In the genomic region with DNA sequence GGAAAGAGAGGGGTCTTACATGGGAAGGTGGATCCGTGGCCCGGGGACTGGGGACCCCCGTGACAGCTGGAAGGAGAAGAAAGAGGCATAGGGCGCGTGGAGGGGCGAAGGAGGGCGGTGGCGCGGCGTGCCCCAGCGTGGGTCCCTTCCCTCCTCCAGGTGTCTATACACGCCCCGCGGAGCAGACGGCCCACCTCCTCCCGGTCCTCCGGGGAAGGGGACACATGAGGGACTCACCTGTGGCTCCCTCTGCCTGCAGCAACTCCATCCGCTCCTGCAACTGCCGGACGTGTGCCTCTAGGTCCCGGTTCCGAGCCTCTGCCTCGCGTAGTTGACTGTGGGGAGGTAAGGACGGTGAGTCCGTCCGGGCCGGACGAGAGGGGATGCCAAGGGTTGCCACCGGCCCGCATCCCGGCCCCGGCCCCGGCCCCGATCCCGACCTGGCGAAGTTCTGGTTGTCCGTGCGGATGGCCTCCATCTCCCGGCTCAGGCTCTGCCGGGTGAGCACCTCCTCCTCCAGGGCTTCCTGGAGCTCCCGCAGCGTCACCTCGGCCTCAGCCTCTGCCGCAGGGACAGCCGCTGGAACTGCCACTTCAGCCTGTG, we compare ENCODE assay signal across 9 cellular contexts. TPM values are rescaled to one million over a fixed set of nuclear protein-coding genes. Genes with fewer than 3 reads are reported as not detected.
A peak's percentile ranks its signal among the peaks of the same experiment; 100 is the strongest.
DNase-seq lines count a peak whose midpoint lies in the region; ATAC-seq lines count a peak whose summit lies in the region.
"Had no signal": no experiment of that assay in that cellular context is flagged by ENCODE, and none has a peak within 500 bp of the region (broad histone marks: within the 10 kb centered on the region; RNA-seq: fewer than 3 reads in every experiment).

No MANE protein-coding gene starts in this region.

- H3K27me3 ChIP-seq in HUES48 (ENCODE audit: control insufficient read depth, insufficient read depth, low read length) (no peaks in the 10 kb centered on the region), stomach smooth muscle (ENCODE audit: control insufficient read depth in 1 of 2, insufficient read depth in 2 of 2, low read length in 2 of 2) (no peaks in the 10 kb centered on the region)

- H3K9ac ChIP-seq in HUES48 (ENCODE audit: low read depth, low read length) = 0 out of 2 replicates have a peak overlapping the region, but pooled peaks have one; percentile 26
- H3K9ac ChIP-seq in stomach smooth muscle (ENCODE audit: low read length in 2 of 2) = peak overlapping the region in 1 of 2 donors; percentile 48

- DNase-seq in left colon = peak; percentile 37 to 47
- DNase-seq in dedifferentiated amniotic fluid mesenchymal stem cell (ENCODE audit: extremely low spot score) = no peak
- DNase-seq in germinal center (ENCODE audit: low spot score) = no peak
- no peak for DNase-seq in NOMO-1 treated with DMSO at 0.1 percent for 48 hours (lab: John Stamatoyannopoulos, UW; ENCODE audit: unreplicated experiment)

- ATAC-seq in left colon = no peak

- H3K4me3 ChIP-seq in HUES48 (ENCODE audit: low read depth, low read length) (peak overlapping the region; percentile 72), stomach smooth muscle (ENCODE audit: low read length in 2 of 2) (peak overlapping the region; percentile 25 to 75)

- no peaks in the 10 kb centered on the region for H3K9me3 ChIP-seq in HUES48 (ENCODE audit: control insufficient read depth, insufficient read depth, low read length)
- no peaks in the 10 kb centered on the region for H3K9me3 ChIP-seq in stomach smooth muscle (ENCODE audit: control insufficient read depth in 2 of 2, low read length in 2 of 2)

- H3K36me3 ChIP-seq in HUES48 (ENCODE audit: control insufficient read depth, insufficient read depth, low read length) = no peaks in the 10 kb centered on the region
- H3K36me3 ChIP-seq in stomach smooth muscle (ENCODE audit: control insufficient read depth in 2 of 2, insufficient read depth in 2 of 2, low read length in 2 of 2) = peaks cover 11 to 23% of the 10 kb centered on the region in 2 donors

- intact Hi-C loops in left colon (cut with DNase I, micrococcal nuclease) = no loop called here

- H3K27ac ChIP-seq in HUES48 (ENCODE audit: low read depth, low read length) = peak overlapping the region; percentile 35
- H3K27ac ChIP-seq in angular gyrus (ENCODE audit: low read depth, low read length) = peak overlapping the region; percentile 92
- H3K27ac ChIP-seq in stomach smooth muscle (ENCODE audit: low read length) = peak overlapping the region; percentile 89

- peaks cover 16% of the 10 kb centered on the region; the same call in 1 of the 2 replicates for H3K4me1 ChIP-seq in HUES48 (ENCODE audit: control insufficient read depth, insufficient read depth, low read length)
- peaks cover 48% of the 10 kb centered on the region for H3K4me1 ChIP-seq in stomach smooth muscle (ENCODE audit: control insufficient read depth, insufficient read depth, low read length)

RNA-seq across cellular contexts. Expression of a gene that starts 2.4 kb away (rescaled TPM):
- total RNA-seq in left colon = 10 to 100 TPM in 1 of 2 donors, 1 to 10 TPM in 1; 9.2 to 12.6 TPM

RNA-seq across cellular contexts. Expression of a gene that starts 10.9 kb away (rescaled TPM):
- total RNA-seq in left colon = 10 to 100 TPM; 28.4 to 38.2 TPM

RNA-seq across cellular contexts. Expression of a gene that starts 21.2 kb away (rescaled TPM):
- 10 to 100 TPM; 29.7 to 38.7 TPM for total RNA-seq in left colon

RNA-seq across cellular contexts. Expression of a gene that starts 38.2 kb away (rescaled TPM):
- total RNA-seq in left colon = not detected
- total RNA-seq: activated CD8-positive, alpha-beta memory T cell treated with anti-CD3 and anti-CD28 coated beads, Interleukin-2, amount 10 ng/mL, durations not matched to agents 7 days and 5 days; fibroblast of villous mesenchyme had no signal

RNA-seq across cellular contexts. Expression of a gene that starts 40.7 kb away (rescaled TPM):
- 10 to 100 TPM; 27.3 to 28.0 TPM for total RNA-seq in left colon

Comparison
In these comparisons a context has a peak if more than half of its experiments do, and no peak if none do; other contexts are left out.
1. H3K27ac ChIP-seq: peak in every context shown above with its lines; median percentile 92 in angular gyrus; 89 in stomach smooth muscle; 35 in HUES48.
2. DNase-seq: peak in left colon (2 of 2); none in dedifferentiated amniotic fluid mesenchymal stem cell (single experiment), germinal center (single experiment) and NOMO-1 treated with DMSO at 0.1 percent for 48 hours (single experiment).